Comparison of ENCODE assay signal across 13 cellular contexts in genomic region chr3:98608029-98608428, GRCh38.
"Had no signal": no experiment of that assay in that cellular context is flagged by ENCODE, and none has a peak within 500 bp of the region (broad histone marks: within the 10 kb centered on the region; RNA-seq: fewer than 3 reads in every experiment).

No MANE protein-coding gene starts in this region.

- ATAC-seq: effector memory CD8-positive, alpha-beta T cell; esophagus mucosa; foreskin keratinocyte; gastrocnemius medialis; gastroesophageal sphincter; heart left ventricle; heart right ventricle had no signal

- H3K36me3 ChIP-seq: colonic mucosa, esophagus muscularis mucosa, esophagus squamous epithelium, gastrocnemius medialis, gastroesophageal sphincter, heart left ventricle, heart right ventricle had no signal

- H3K9me3 ChIP-seq: colonic mucosa, esophagus muscularis mucosa, esophagus squamous epithelium, gastrocnemius medialis had no signal

- H3K4me3 ChIP-seq: colonic mucosa, coronary artery, dorsolateral prefrontal cortex, esophagus muscularis mucosa, esophagus squamous epithelium, gastrocnemius medialis, gastroesophageal sphincter, heart left ventricle, heart right ventricle had no signal

- H3K4me1 ChIP-seq: colonic mucosa, esophagus muscularis mucosa, esophagus squamous epithelium, foreskin keratinocyte, gastrocnemius medialis, gastroesophageal sphincter, heart left ventricle, heart right ventricle had no signal

- H3K27ac ChIP-seq: colonic mucosa, coronary artery, dorsolateral prefrontal cortex, epithelial cell of prostate, esophagus muscularis mucosa, esophagus squamous epithelium, foreskin keratinocyte, gastrocnemius medialis, gastroesophageal sphincter, heart left ventricle, heart right ventricle had no signal
